ENCODE assay signal across 8 cellular contexts in genomic region chr7:111561909-111562732, GRCh38. TPM values are rescaled to one million over a fixed set of nuclear protein-coding genes. Genes with fewer than 3 reads are reported as not detected.
DNase-seq lines count a peak whose midpoint lies in the region; ATAC-seq and TF ChIP-seq lines count a peak whose summit lies in the region.

Gene IMMP2L (minus strand): TSS chr7:111562492.

- POLR2A ChIA-PET in BJ (lab: Charles Lee): no interaction called here

- peaks cover 16% of the 10 kb centered on the region for H3K36me3 Mint-ChIP-seq in activated CD4-positive, alpha-beta T cell treated with anti-CD3 and anti-CD28 coated beads, Interleukin-2, amount 10 ng/mL, durations not matched to agents 24 days and 14 days (ENCODE audit: low read depth)

- no peaks in the 10 kb centered on the region for H3K4me1 ChIP-seq in colonic mucosa

- ATAC-seq in GM19043 (IDR thresholded peaks at IDR 0.05; ENCODE audit: low read depth, unreplicated experiment) (peak; percentile 69), HG03354 (IDR thresholded peaks at IDR 0.05; ENCODE audit: poor library complexity, severe bottlenecking, unreplicated experiment) (peak; percentile 84), left lobe of liver (peak; percentile 98)

- no peaks in the 10 kb centered on the region for H3K27me3 ChIP-seq in BJ (ENCODE audit: control insufficient read depth, insufficient read depth, low read length)
- no peaks in the 10 kb centered on the region for H3K27me3 ChIP-seq in colonic mucosa

- H3K27me3 Mint-ChIP-seq in activated CD4-positive, alpha-beta T cell treated with anti-CD3 and anti-CD28 coated beads, Interleukin-2, amount 10 ng/mL, durations not matched to agents 24 days and 14 days: peaks cover 9% of the 10 kb centered on the region

- CTCF ChIA-PET in BJ (lab: Yijun Ruan, JAX): interaction anchor here (1.2 kb wide), 1 partner anchor 164 kb away, joined by 5 read pairs; no protein-coding TSS in a partner anchor

- H3K36me3 ChIP-seq in BJ (ENCODE audit: control insufficient read depth, insufficient read depth, low read length) (no peaks in the 10 kb centered on the region), colonic mucosa (no peaks in the 10 kb centered on the region)

- H3K9ac ChIP-seq in colonic mucosa (ENCODE audit: low read depth in 2 of 2, low read length in 2 of 2): peak within 1 kb of the TSS; percentile 77 to 80

- peak within 1 kb of the TSS; percentile 75 for H3K4me3 ChIP-seq in BJ (ENCODE audit: low read depth, low read length)
- H3K4me3 ChIP-seq in colonic mucosa: peak within 1 kb of the TSS; percentile 91

- no peaks in the 10 kb centered on the region for H3K9me3 ChIP-seq in colonic mucosa

- H3K4me1 Mint-ChIP-seq in activated CD4-positive, alpha-beta T cell treated with anti-CD3 and anti-CD28 coated beads, Interleukin-2, amount 10 ng/mL, durations not matched to agents 24 days and 14 days: peaks cover 32% of the 10 kb centered on the region

- intact Hi-C loops in activated CD4-positive, alpha-beta T cell treated with anti-CD3 and anti-CD28 coated beads, Interleukin-2, amount 10 ng/mL, durations not matched to agents 24 days and 14 days (cut with micrococcal nuclease): loop anchor here (2.0 to 10.0 kb wide), 4 partner anchors 471 to 1233 kb away; partner anchors contain the start of genes DOCK4, LRRN3, TMEM168 and ZNF277
- intact Hi-C loops in colonic mucosa (cut with DNase I): no loop called here

- H3K4me3 Mint-ChIP-seq in activated CD4-positive, alpha-beta T cell treated with anti-CD3 and anti-CD28 coated beads, Interleukin-2, amount 10 ng/mL, durations not matched to agents 24 days and 14 days: peak within 1 kb of the TSS; percentile 92

- DNase-seq in BJ (ENCODE audit: low read depth) (no peak), NCI-H510A treated with DMSO at 0.1 percent for 48 hours (lab: John Stamatoyannopoulos, UW) (peak; percentile 67), colonic mucosa (peak; percentile 94), left lobe of liver (ENCODE audit: low spot score) (peak; percentile 93)
- peak; percentile 98 for DNase-seq in activated CD4-positive, alpha-beta T cell treated with anti-CD3 and anti-CD28 coated beads, Interleukin-2, amount 10 ng/mL, durations not matched to agents 24 days and 14 days
- peak; percentile 87 for DNase-seq in stimulated activated CD4-positive, alpha-beta T cell treated with anti-CD3 and anti-CD28 coated beads, Interleukin-1b, Interleukin-23, amount 100 ng/mL, for 48 hours

- TF ChIP-seq CTCF in BJ (IDR thresholded peaks at IDR 0.05; ENCODE audit: insufficient read depth, low read depth, low read length): peak; percentile 52
- no peak for TF ChIP-seq CTCF in colonic mucosa (IDR thresholded peaks at IDR 0.05)

- H3K27ac ChIP-seq in colonic mucosa: peak within 1 kb of the TSS; percentile 66

- peaks cover 6% of the 10 kb centered on the region for H3K9me3 Mint-ChIP-seq in activated CD4-positive, alpha-beta T cell treated with anti-CD3 and anti-CD28 coated beads, Interleukin-2, amount 10 ng/mL, durations not matched to agents 24 days and 14 days

- peak within 1 kb of the TSS; percentile 91 for H3K27ac Mint-ChIP-seq in activated CD4-positive, alpha-beta T cell treated with anti-CD3 and anti-CD28 coated beads, Interleukin-2, amount 10 ng/mL, durations not matched to agents 24 days and 14 days

RNA-seq across cellular contexts. Expression of gene IMMP2L, which starts in this region (rescaled TPM):
- polyA plus RNA-seq in BJ (2011; rRNA removed): 5.8 and 8.1 TPM in 2 replicates
- 5.3 TPM in 2 replicates for polyA minus RNA-seq in BJ (2011; rRNA and poly(A)+ RNA removed)
- 13.8 and 16.7 TPM in 2 replicates for total RNA-seq in activated CD4-positive, alpha-beta T cell treated with anti-CD3 and anti-CD28 coated beads, Interleukin-2, amount 10 ng/mL, durations not matched to agents 24 days and 14 days
- total RNA-seq in colonic mucosa (10 to 100 TPM; 13.4 to 15.4 TPM), left lobe of liver (13.8 TPM)
